ENCODE assay signal across 17 cellular contexts in the genomic region with DNA sequence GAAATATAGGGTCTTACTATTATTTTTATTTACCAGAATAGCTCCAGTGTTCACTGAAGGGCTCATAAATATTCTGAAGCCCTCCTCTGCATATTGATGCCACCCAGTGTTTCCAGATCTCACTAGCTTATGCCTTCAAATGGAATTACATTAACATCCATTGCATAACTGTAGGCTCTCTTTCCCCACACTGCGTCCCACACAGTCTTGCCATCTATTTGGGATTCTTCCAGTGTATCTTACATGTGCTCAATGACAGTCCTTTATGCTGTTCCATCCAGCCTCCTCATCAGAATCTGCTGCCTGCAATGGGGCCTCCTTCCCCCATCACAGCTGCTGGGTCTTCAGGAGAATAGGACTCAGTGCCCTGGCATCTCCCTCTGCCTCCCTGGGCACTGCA.
A peak's percentile ranks its signal among the peaks of the same experiment; 100 is the strongest.
DNase-seq lines count a peak whose midpoint lies in the region; ATAC-seq and TF ChIP-seq lines count a peak whose summit lies in the region.
"Had no signal": no experiment of that assay in that cellular context is flagged by ENCODE, and none has a peak within 500 bp of the region (broad histone marks: within the 10 kb centered on the region; RNA-seq: fewer than 3 reads in every experiment).

No MANE protein-coding gene starts in this region.

- no peaks in the 10 kb centered on the region for H3K27me3 ChIP-seq in left lung
- H3K27me3 ChIP-seq in upper lobe of right lung, result no peaks in the 10 kb centered on the region

- H3K27ac ChIP-seq in RWPE1, result peak overlapping the region; percentile 33; the same call in 1 of the 2 replicates
- H3K27ac ChIP-seq in left lung, result no peak overlapping the region
- no peak overlapping the region for H3K27ac ChIP-seq in upper lobe of right lung
- no peak overlapping the region for H3K27ac ChIP-seq in coronary artery
- H3K27ac ChIP-seq: C4-2B had no signal

- no peak for TF ChIP-seq CTCF in RWPE1 (conservative IDR thresholded peaks at IDR 0.05; ENCODE audit: low read depth)
- TF ChIP-seq CTCF in left lung (IDR thresholded peaks at IDR 0.05), result no peak
- no peak for TF ChIP-seq CTCF in upper lobe of right lung (IDR thresholded peaks at IDR 0.05)
- no peak for TF ChIP-seq CTCF in coronary artery (IDR thresholded peaks at IDR 0.05)

- H3K9me3 ChIP-seq in left lung (no peaks in the 10 kb centered on the region), upper lobe of right lung (no peaks in the 10 kb centered on the region)

- H3K4me3 ChIP-seq in left lung, result no peak overlapping the region
- H3K4me3 ChIP-seq in upper lobe of right lung, result no peak overlapping the region
- no peak overlapping the region for H3K4me3 ChIP-seq in coronary artery

- POLR2A ChIA-PET in RWPE1 (lab: Yijun Ruan, JAX; ENCODE audit: low non-redundant PET), result no interaction called here

- intact Hi-C loops in left lung (cut with DNase I), result no loop called here
- intact Hi-C loops in upper lobe of right lung (cut with DNase I), result no loop called here

- ATAC-seq in left lung, result peak; percentile 26
- peak; percentile 48 for ATAC-seq in upper lobe of right lung

- CTCF ChIA-PET in RWPE1 (lab: Yijun Ruan, JAX), result interaction anchor here (0.6 kb wide), 1 partner anchor 15 kb away, joined by 3 read pairs; no protein-coding TSS in a partner anchor

- H3K4me1 ChIP-seq in left lung (peaks cover 0 to 8% of the 10 kb centered on the region in 2 donors), upper lobe of right lung (no peaks in the 10 kb centered on the region)

- H3K36me3 ChIP-seq in left lung (no peaks in the 10 kb centered on the region), upper lobe of right lung (no peaks in the 10 kb centered on the region)

- DNase-seq in Ammon's horn (ENCODE audit: low spot score) (peak; percentile 28), RWPE1 (ENCODE audit: low spot score) (no peak), left lung (no peak), upper lobe of right lung (no peak), DMS 273 (lab: John Stamatoyannopoulos, UW; ENCODE audit: unreplicated experiment) (no peak), RKO (ENCODE audit: low spot score) (no peak), coronary artery (ENCODE audit: low spot score) (no peak)
- DNase-seq: EL, GF-D8, Karpas-422, NCI-H1417, NCI-H187, NCI-H446 treated with DMSO at 0.1 percent for 48 hours, NCI-H526 treated with DMSO at 0.1 percent for 48 hours, RPMI8226, SIG-M5 had no signal
